11 cellular contexts compared by ENCODE assay signal in the genomic region with DNA sequence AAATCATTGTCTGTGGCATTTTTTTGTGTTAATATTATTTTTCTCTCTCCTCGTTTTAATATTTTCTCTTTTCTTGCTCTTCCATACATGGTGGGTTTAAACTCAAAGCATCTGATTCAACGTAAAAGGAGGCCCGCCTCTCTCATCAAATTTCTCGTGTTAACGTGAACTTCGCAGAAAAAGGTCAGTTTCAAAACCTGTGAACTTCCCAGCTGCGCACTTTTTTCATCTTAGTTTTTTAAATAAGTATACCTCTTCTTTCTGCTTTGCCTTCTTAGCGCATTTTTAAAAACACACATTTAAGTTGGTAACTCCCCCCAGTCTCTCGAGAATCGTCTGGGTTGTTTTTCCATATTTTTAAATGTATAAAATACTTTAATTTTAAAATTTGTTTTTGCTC. TPM values are rescaled to one million over a fixed set of nuclear protein-coding genes. Genes with fewer than 3 reads are reported as not detected.
DNase-seq lines count a peak whose midpoint lies in the region; ATAC-seq and TF ChIP-seq lines count a peak whose summit lies in the region.
"Had no signal": no experiment of that assay in that cellular context is flagged by ENCODE, and none has a peak within 500 bp of the region (broad histone marks: within the 10 kb centered on the region; RNA-seq: fewer than 3 reads in every experiment).

No MANE protein-coding gene starts in this region.

- H3K27me3 Mint-ChIP-seq in IgD-negative memory B cell, result peaks cover 53% of the 10 kb centered on the region
- peaks cover 100% of the 10 kb centered on the region for H3K27me3 Mint-ChIP-seq in WTC11 (ENCODE audit: low read depth)
- peaks cover 64 to 88% of the 10 kb centered on the region in 2 donors for H3K27me3 Mint-ChIP-seq in natural killer cell (ENCODE audit: low read depth in 2 of 2)
- peaks cover 100% of the 10 kb centered on the region for H3K27me3 Mint-ChIP-seq in mesothelial cell of epicardium (ENCODE audit: low read depth)

- no peaks in the 10 kb centered on the region for H3K36me3 Mint-ChIP-seq in IgD-negative memory B cell
- no peaks in the 10 kb centered on the region for H3K36me3 Mint-ChIP-seq in WTC11
- H3K36me3 Mint-ChIP-seq in natural killer cell, result no peaks in the 10 kb centered on the region
- no peaks in the 10 kb centered on the region for H3K36me3 Mint-ChIP-seq in mesothelial cell of epicardium

- CTCF ChIA-PET in WTC11 (lab: Charles Lee), result interaction anchor here (1.3 kb wide), 1 partner anchor 13 kb away, joined by 3 read pairs; no protein-coding TSS in a partner anchor

- H3K9me3 Mint-ChIP-seq in IgD-negative memory B cell (peaks cover 0 to 3% (median 2%) of the 10 kb centered on the region in 3 donors), WTC11 (no peaks in the 10 kb centered on the region), natural killer cell (no peaks in the 10 kb centered on the region), mesothelial cell of epicardium (no peaks in the 10 kb centered on the region)

- DNase-seq in WTC11 (ENCODE audit: low spot score) (no peak), natural killer cell (no peak), NCI-H345 (lab: John Stamatoyannopoulos, UW) (no peak), mesothelial cell of epicardium (ENCODE audit: low spot score in 2 of 2, unreplicated experiment in 2 of 2) (no peak)
- DNase-seq: activated T-cell treated with anti-CD3 and anti-CD28 coated beads, Interleukin-2, amount 50 U/mL, for 48 hours; DMS153; NCI-H1436 treated with DMSO at 0.1 percent for 48 hours; T1000 had no signal

- TF ChIP-seq CTCF in WTC11 (IDR thresholded peaks at IDR 0.05) (no peak), natural killer cell (IDR thresholded peaks at IDR 0.05) (no peak), mesothelial cell of epicardium (IDR thresholded peaks at IDR 0.05; ENCODE audit: unreplicated experiment) (no peak)

- peak overlapping the region; percentile 73; the same call in 1 of the 2 replicates for H3K9ac ChIP-seq in ES-I3 (ENCODE audit: low read depth, low read length)

- ATAC-seq in WTC11 (no peak), natural killer cell (no peak), HG03432 (IDR thresholded peaks at IDR 0.05; ENCODE audit: unreplicated experiment) (no peak)

- no peaks in the 10 kb centered on the region for H3K9me3 ChIP-seq in ES-I3 (ENCODE audit: control insufficient read depth, insufficient read depth, low read length)

- intact Hi-C loops in natural killer cell (cut with micrococcal nuclease), result no loop called here

- H3K4me1 ChIP-seq in ES-I3 (ENCODE audit: insufficient read depth, low read length), result no peaks in the 10 kb centered on the region; the same call in 1 of the 2 replicates

- POLR2A ChIA-PET in WTC11 (lab: Charles Lee), result no interaction called here

- H3K4me3 Mint-ChIP-seq in IgD-negative memory B cell (peak overlapping the region in 2 of 4 donors; percentile 93 to 100), WTC11 (peak overlapping the region; percentile 90), natural killer cell (peak overlapping the region; percentile 5), mesothelial cell of epicardium (no peak overlapping the region)

- peak overlapping the region in 2 of 3 donors; percentile 91 to 96 for H3K27ac Mint-ChIP-seq in IgD-negative memory B cell
- H3K27ac Mint-ChIP-seq in WTC11, result no peak overlapping the region
- no peak overlapping the region for H3K27ac Mint-ChIP-seq in natural killer cell
- no peak overlapping the region for H3K27ac Mint-ChIP-seq in mesothelial cell of epicardium

- H3K36me3 ChIP-seq in ES-I3 (ENCODE audit: insufficient read depth, low read length), result no peaks in the 10 kb centered on the region

- H3K4me1 Mint-ChIP-seq in IgD-negative memory B cell (peaks cover 8 to 11% (median 9%) of the 10 kb centered on the region in 3 donors), WTC11 (peaks cover 44% of the 10 kb centered on the region), natural killer cell (peaks cover 11 to 23% of the 10 kb centered on the region in 2 donors), mesothelial cell of epicardium (peaks cover 8% of the 10 kb centered on the region)

TF ChIP-seq in WTC11, 78 proteins besides CTCF, POLR2A, EP300 and RAD21:
- no peak for TF ChIP-seq GABPB1 (CRISPR knock-in tag; IDR thresholded peaks at IDR 0.05)
- TF ChIP-seq ARID4B (CRISPR knock-in tag; IDR thresholded peaks at IDR 0.05; ENCODE audit: borderline replicate concordance), result no peak
- TF ChIP-seq ZNF671 (CRISPR knock-in tag; IDR thresholded peaks at IDR 0.05), result no peak
- TF ChIP-seq FOXK1 (CRISPR knock-in tag; IDR thresholded peaks at IDR 0.05), result no peak
- no peak for TF ChIP-seq GTF2I (CRISPR knock-in tag; conservative IDR thresholded peaks at IDR 0.05)
- no peak for TF ChIP-seq HMGXB4 (CRISPR knock-in tag; IDR thresholded peaks at IDR 0.05)
- no peak for TF ChIP-seq RORB (CRISPR knock-in tag; IDR thresholded peaks at IDR 0.05)
- no peak for TF ChIP-seq JAZF1 (CRISPR knock-in tag; IDR thresholded peaks at IDR 0.05)
- TF ChIP-seq MXD4 (CRISPR knock-in tag; IDR thresholded peaks at IDR 0.05; ENCODE audit: borderline replicate concordance), result no peak
- no peak for TF ChIP-seq ATF3 (CRISPR knock-in tag; conservative IDR thresholded peaks at IDR 0.05)
- TF ChIP-seq SOX15 (CRISPR knock-in tag; IDR thresholded peaks at IDR 0.05), result no peak
- no peak for TF ChIP-seq EMX1 (CRISPR knock-in tag; IDR thresholded peaks at IDR 0.05)
- no peak for TF ChIP-seq NR2C2 (CRISPR knock-in tag; IDR thresholded peaks at IDR 0.05)

RNA-seq across cellular contexts. Expression of gene SHOX2, which starts 9.1 kb away (rescaled TPM):
- not detected for polyA plus RNA-seq in IgD-negative memory B cell
- total RNA-seq in WTC11 (2021) (0.21 to 0.57 TPM (median 0.32 TPM) in 3 replicates), natural killer cell (not detected), mesothelial cell of epicardium (0.79 to 1.4 TPM (median 0.89 TPM) in 3 replicates)

RNA-seq across cellular contexts. Expression of gene RSRC1, which starts 12.7 kb away (rescaled TPM):
- polyA plus RNA-seq in IgD-negative memory B cell, result 42.3 TPM
- total RNA-seq in WTC11 (2021) (21.3 to 27.7 TPM (median 26.6 TPM) in 3 replicates), natural killer cell (10 to 100 TPM; 37.3 to 41.1 (median 37.6) TPM), mesothelial cell of epicardium (33.1 to 35.0 TPM (median 34.9 TPM) in 3 replicates)

Comparison
In these comparisons a context has a peak if more than half of its experiments do, and no peak if none do; other contexts are left out.
1. H3K27ac Mint-ChIP-seq: peak in IgD-negative memory B cell (2 of 3); none in WTC11 (single experiment), natural killer cell (0 of 2) and mesothelial cell of epicardium (single experiment).